Comparison of ENCODE assay signal across 12 cellular contexts in genomic region chr4:80342684-80343083, GRCh38. TPM values are rescaled to one million over a fixed set of nuclear protein-coding genes. Genes with fewer than 3 reads are reported as not detected.
A peak's percentile ranks its signal among the peaks of the same experiment; 100 is the strongest.
DNase-seq lines count a peak whose midpoint lies in the region; TF ChIP-seq lines count a peak whose summit lies in the region.
"Not testable (repeated sequence)": the region's sequence is repeated elsewhere in the genome, so short reads cannot be mapped to it uniquely, and the experiment has no call there.
"Had no signal": no experiment of that assay in that cellular context is flagged by ENCODE, and none has a peak within 500 bp of the region (broad histone marks: within the 10 kb centered on the region; RNA-seq: fewer than 3 reads in every experiment).

No MANE protein-coding gene starts in this region.

- intact Hi-C loops in activated CD4-positive, alpha-beta T cell treated with anti-CD3 and anti-CD28 coated beads, Interleukin-2, amount 10 ng/mL, durations not matched to agents 24 days and 14 days (cut with micrococcal nuclease): not testable (repeated sequence)

- not testable (repeated sequence) for H3K36me3 Mint-ChIP-seq in activated CD4-positive, alpha-beta T cell treated with anti-CD3 and anti-CD28 coated beads, Interleukin-2, amount 10 ng/mL, durations not matched to agents 24 days and 14 days (ENCODE audit: low read depth)

- peaks cover 12% of the 10 kb centered on the region for H3K27me3 Mint-ChIP-seq in activated CD4-positive, alpha-beta T cell treated with anti-CD3 and anti-CD28 coated beads, Interleukin-2, amount 10 ng/mL, durations not matched to agents 24 days and 14 days

- peak; percentile 3 for DNase-seq in activated CD4-positive, alpha-beta T cell treated with anti-CD3 and anti-CD28 coated beads, Interleukin-2, amount 10 ng/mL, durations not matched to agents 24 days and 14 days
- DNase-seq in amniotic epithelial cell (ENCODE audit: low read depth): peak; percentile 21

- TF ChIP-seq CTCF in HEK293 (tag by site-specific recombination; IDR thresholded peaks at IDR 0.05): not testable (repeated sequence)

- H3K4me3 Mint-ChIP-seq in activated CD4-positive, alpha-beta T cell treated with anti-CD3 and anti-CD28 coated beads, Interleukin-2, amount 10 ng/mL, durations not matched to agents 24 days and 14 days: not testable (repeated sequence)

- not testable (repeated sequence) for H3K4me1 ChIP-seq in HEK293 (ENCODE audit: control insufficient read depth, insufficient read depth, low read length)

- CTCF ChIA-PET in HEK293 (lab: Yijun Ruan, JAX): interaction anchor here (0.6 kb wide), 1 partner anchor 442 kb away, joined by 3 read pairs; no protein-coding TSS in a partner anchor

- POLR2A ChIA-PET in HEK293 (lab: Yijun Ruan, JAX): not testable (repeated sequence)

- H3K36me3 ChIP-seq in HEK293 (ENCODE audit: control insufficient read depth in 2 of 2, insufficient read depth in 1 of 2, low read length in 2 of 2): not testable (repeated sequence)

- not testable (repeated sequence) for H3K9me3 Mint-ChIP-seq in activated CD4-positive, alpha-beta T cell treated with anti-CD3 and anti-CD28 coated beads, Interleukin-2, amount 10 ng/mL, durations not matched to agents 24 days and 14 days

- H3K4me3 ChIP-seq in HEK293 (ENCODE audit: low read depth, low read length): not testable (repeated sequence)

- not testable (repeated sequence) for H3K27ac ChIP-seq in HEK293 (ENCODE audit: extremely low read depth, low read depth, low read length)

- not testable (repeated sequence) for H3K9me3 ChIP-seq in HEK293 (ENCODE audit: control insufficient read depth, insufficient read depth, low read depth, low read length)

- not testable (repeated sequence) for H3K27ac Mint-ChIP-seq in activated CD4-positive, alpha-beta T cell treated with anti-CD3 and anti-CD28 coated beads, Interleukin-2, amount 10 ng/mL, durations not matched to agents 24 days and 14 days

- H3K4me1 Mint-ChIP-seq in activated CD4-positive, alpha-beta T cell treated with anti-CD3 and anti-CD28 coated beads, Interleukin-2, amount 10 ng/mL, durations not matched to agents 24 days and 14 days: not testable (repeated sequence)

TF ChIP-seq in HEK293, 187 proteins besides CTCF, POLR2A, EP300 and RAD21:
- TF ChIP-seq SETDB1 (IDR thresholded peaks at IDR 0.05; ENCODE audit: insufficient read length, low read length) (peak; percentile 89), ZNF529 (tag by site-specific recombination; IDR thresholded peaks at IDR 0.05; ENCODE audit: insufficient replicate concordance) (peak; percentile 90)

RNA-seq across cellular contexts. Expression of gene CFAP299, which starts 7.2 kb away (rescaled TPM):
- not detected in 2 replicates for total RNA-seq in activated CD4-positive, alpha-beta T cell treated with anti-CD3 and anti-CD28 coated beads, Interleukin-2, amount 10 ng/mL, durations not matched to agents 24 days and 14 days
- total RNA-seq: A673; B cell; Caco-2; Calu3; CD4-positive, alpha-beta memory T cell; CD4-positive, alpha-beta T cell; CD4-positive, CD25-positive, alpha-beta regulatory T cell; CD8-positive, alpha-beta memory T cell; CD8-positive, alpha-beta T cell had no signal
